17 cellular contexts compared by ENCODE assay signal in the genomic region with DNA sequence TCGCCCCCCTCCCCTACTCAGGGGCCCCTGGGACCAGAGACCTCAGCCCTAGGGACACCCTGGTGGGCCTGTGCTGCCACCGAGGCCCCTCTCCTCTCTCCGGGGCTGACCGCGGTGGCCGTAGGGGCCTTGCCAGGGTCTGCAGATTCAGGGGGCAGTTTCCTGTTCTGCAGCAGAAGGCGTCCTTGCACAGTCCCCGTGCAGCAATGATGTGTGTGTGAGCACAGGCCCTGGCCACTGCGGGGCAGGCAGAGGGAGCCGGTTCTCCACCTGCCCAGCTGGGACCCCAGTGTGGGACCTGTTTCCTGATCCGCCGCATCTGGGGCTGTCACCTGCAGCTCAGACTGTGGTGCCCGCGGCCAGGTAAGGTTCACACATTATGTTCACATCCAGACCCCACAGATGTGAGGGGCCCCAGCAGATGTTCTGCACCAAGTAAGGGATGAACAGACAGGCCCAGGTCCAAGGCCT.
DNase-seq lines count a peak whose midpoint lies in the region; ATAC-seq and TF ChIP-seq lines count a peak whose summit lies in the region.
"Had no signal": no experiment of that assay in that cellular context is flagged by ENCODE, and none has a peak within 500 bp of the region (broad histone marks: within the 10 kb centered on the region; RNA-seq: fewer than 3 reads in every experiment).

No MANE protein-coding gene starts in this region.

- no peak overlapping the region for H3K18ac ChIP-seq in H9 (ENCODE audit: insufficient read length, low read depth, low read length)

- no peaks in the 10 kb centered on the region for H3K79me1 ChIP-seq in H9 (ENCODE audit: insufficient read depth, low read depth, low read length, poor library complexity, severe bottlenecking)

- H2AFZ ChIP-seq in H9 (ENCODE audit: low read length) = no peak overlapping the region
- H2AFZ ChIP-seq: PC-9 had no signal

- no peaks in the 10 kb centered on the region for H3K27me3 ChIP-seq in H9 (ENCODE audit: insufficient read depth, low read length)
- H3K27me3 ChIP-seq: pancreas had no signal

- H2BK12ac ChIP-seq in H9 (ENCODE audit: insufficient read length, low read depth, low read length) = no peak overlapping the region

- TF ChIP-seq CTCF in H9 (conservative IDR thresholded peaks at IDR 0.05) (no peak; the same call in 2 of the 3 replicates), osteocyte (IDR thresholded peaks at IDR 0.05) (no peak)

- no peak for DNase-seq in T-helper 1 cell
- DNase-seq in H9 = peak; percentile 67
- DNase-seq in effector memory CD8-positive, alpha-beta T cell = no peak
- DNase-seq in osteocyte (ENCODE audit: extremely low spot score, unreplicated experiment) = no peak
- no peak for DNase-seq in iPS-NIHi7 (ENCODE audit: extremely low spot score)
- DNase-seq in T1000 (lab: John Stamatoyannopoulos, UW) = no peak
- no peak for DNase-seq in stimulated activated CD4-positive, alpha-beta T cell treated with anti-CD3 and anti-CD28 coated beads, Interleukin-4, amount 100 ng/mL, for 24 hours
- DNase-seq: activated CD4-positive, alpha-beta T cell treated with anti-CD3 and anti-CD28 coated beads, Interleukin-2, amount 10 ng/mL, durations not matched to agents 7 days and 5 days; activated naive CD4-positive, alpha-beta T cell; DMS 273 treated with DMSO at 0.1 percent for 48 hours; GDM1; NCI-H187 treated with DMSO at 0.1 percent for 48 hours; NCI-H2227 treated with DMSO at 0.1 percent for 48 hours; PC-9; upper lobe of left lung had no signal

- peak overlapping the region; percentile 10 for H3K27ac Mint-ChIP-seq in T-helper 1 cell treated with Interleukin-12 subunit alpha and Interleukin-12 subunit beta and Interleukin-4 antibody, amounts not matched to agents 30 μg/mL and 1 μg/mL, for 36 hours
- H3K27ac Mint-ChIP-seq in H9 (peak overlapping the region in 1 of 3 experiments; percentile 74; a peak in 2 of 7 replicates), osteocyte (ENCODE audit: unreplicated experiment) (peak overlapping the region; percentile 55)
- H3K27ac Mint-ChIP-seq in effector memory CD8-positive, alpha-beta T cell = peak overlapping the region; percentile 55 to 84
- H3K27ac Mint-ChIP-seq: activated CD4-positive, alpha-beta T cell treated with anti-CD3 and anti-CD28 coated beads, Interleukin-2, amount 10 ng/mL, durations not matched to agents 7 days and 5 days had no signal

- H4K5ac ChIP-seq in H9 (ENCODE audit: insufficient read length, low read depth, low read length) = no peak overlapping the region

- no peak for ATAC-seq in effector memory CD8-positive, alpha-beta T cell (replicated peaks)
- ATAC-seq: pancreas had no signal

- H3K4me1 Mint-ChIP-seq in T-helper 1 cell treated with Interleukin-12 subunit alpha and Interleukin-12 subunit beta and Interleukin-4 antibody, amounts not matched to agents 30 μg/mL and 1 μg/mL, for 36 hours (ENCODE audit: low read depth) = peaks cover 14% of the 10 kb centered on the region
- peaks cover 14 to 15% of the 10 kb centered on the region in 2 experiments for H3K4me1 Mint-ChIP-seq in H9
- peaks cover 14 to 34% of the 10 kb centered on the region in 2 donors for H3K4me1 Mint-ChIP-seq in effector memory CD8-positive, alpha-beta T cell (ENCODE audit: low read depth in 2 of 2)
- H3K4me1 Mint-ChIP-seq in osteocyte (ENCODE audit: unreplicated experiment) = peaks cover 40% of the 10 kb centered on the region

- H3K27me3 Mint-ChIP-seq in T-helper 1 cell treated with Interleukin-12 subunit alpha and Interleukin-12 subunit beta and Interleukin-4 antibody, amounts not matched to agents 30 μg/mL and 1 μg/mL, for 36 hours (ENCODE audit: low read depth) = peaks cover 4% of the 10 kb centered on the region
- no peaks in the 10 kb centered on the region for H3K27me3 Mint-ChIP-seq in H9 (ENCODE audit: low read depth)
- peaks cover 6 to 11% of the 10 kb centered on the region in 2 donors for H3K27me3 Mint-ChIP-seq in effector memory CD8-positive, alpha-beta T cell
- no peaks in the 10 kb centered on the region for H3K27me3 Mint-ChIP-seq in osteocyte (ENCODE audit: unreplicated experiment)

- H2AK5ac ChIP-seq in H9 (ENCODE audit: insufficient read length, low read length) = no peak overlapping the region

- H4K91ac ChIP-seq in H9 (ENCODE audit: insufficient read length, low read depth, low read length) = no peak overlapping the region

- no peak overlapping the region for H3K4ac ChIP-seq in H9 (ENCODE audit: low read depth, low read length)

- no peak overlapping the region for H3K4me3 Mint-ChIP-seq in T-helper 1 cell treated with Interleukin-12 subunit alpha and Interleukin-12 subunit beta and Interleukin-4 antibody, amounts not matched to agents 30 μg/mL and 1 μg/mL, for 36 hours
- H3K4me3 Mint-ChIP-seq in H9 (no peak overlapping the region), osteocyte (ENCODE audit: unreplicated experiment) (no peak overlapping the region)
- peak overlapping the region in 1 of 2 donors; percentile 12 for H3K4me3 Mint-ChIP-seq in effector memory CD8-positive, alpha-beta T cell
- H3K4me3 Mint-ChIP-seq: activated CD4-positive, alpha-beta T cell treated with anti-CD3 and anti-CD28 coated beads, Interleukin-2, amount 10 ng/mL, durations not matched to agents 7 days and 5 days had no signal

- no CpG with 5 or more reads among the region's 14 CpGs for WGBS in H9 (ENCODE audit: extremely low coverage, insufficient read length, low lambda C conversion rate)

- no peak overlapping the region for H3K4me2 ChIP-seq in H9 (ENCODE audit: insufficient read depth, insufficient read length, low read length)
- H3K4me2 ChIP-seq: PC-9 had no signal

- H3K27ac ChIP-seq in H9 (ENCODE audit: insufficient read length, low read depth, low read length) = no peak overlapping the region
- H3K27ac ChIP-seq: pancreas, PC-9, upper lobe of left lung had no signal

- H2BK5ac ChIP-seq in H9 (ENCODE audit: insufficient read length, low read length) = no peak overlapping the region

- H3K79me2 ChIP-seq in H9 (ENCODE audit: insufficient read depth, low read length) = no peaks in the 10 kb centered on the region

- no peak overlapping the region for H3K9ac ChIP-seq in H9 (ENCODE audit: extremely low read depth, insufficient read length, low read length)

- no peak overlapping the region for H3K14ac ChIP-seq in H9 (ENCODE audit: insufficient read depth, low read length)

- H3K9me3 ChIP-seq in H9 (ENCODE audit: control insufficient read depth, low read depth, low read length) = no peaks in the 10 kb centered on the region
- H3K9me3 ChIP-seq: pancreas, upper lobe of left lung had no signal

- H3K23ac ChIP-seq in H9 (ENCODE audit: insufficient read length, low read depth, low read length) = no peak overlapping the region

- H3T11ph ChIP-seq in H9 (ENCODE audit: low read length) = no peak overlapping the region

- no peaks in the 10 kb centered on the region for H3K4me1 ChIP-seq in H9 (ENCODE audit: insufficient read depth, low read length)

- H4K8ac ChIP-seq in H9 (replicated peaks; ENCODE audit: insufficient read length, low read depth, low read length) = no peak overlapping the region

- H3K56ac ChIP-seq in H9 (ENCODE audit: insufficient read length, low read depth, low read length) = no peak overlapping the region

- no peaks in the 10 kb centered on the region for H3K9me3 Mint-ChIP-seq in T-helper 1 cell treated with Interleukin-12 subunit alpha and Interleukin-12 subunit beta and Interleukin-4 antibody, amounts not matched to agents 30 μg/mL and 1 μg/mL, for 36 hours
- H3K9me3 Mint-ChIP-seq in H9 (no peaks in the 10 kb centered on the region), osteocyte (ENCODE audit: unreplicated experiment) (no peaks in the 10 kb centered on the region)
- H3K9me3 Mint-ChIP-seq in effector memory CD8-positive, alpha-beta T cell = no peaks in the 10 kb centered on the region
- H3K9me3 Mint-ChIP-seq: activated CD4-positive, alpha-beta T cell treated with anti-CD3 and anti-CD28 coated beads, Interleukin-2, amount 10 ng/mL, durations not matched to agents 7 days and 5 days had no signal

- no peaks in the 10 kb centered on the region for H4K20me1 ChIP-seq in H9 (ENCODE audit: control insufficient read depth, insufficient read depth, insufficient read length)

- H2BK15ac ChIP-seq in H9 (ENCODE audit: low read depth, low read length) = no peak overlapping the region

- H3K23me2 ChIP-seq in H9 (ENCODE audit: insufficient read length, low read depth, low read length, poor library complexity, severe bottlenecking) = no peaks in the 10 kb centered on the region

- peaks cover 5% of the 10 kb centered on the region for H3K36me3 Mint-ChIP-seq in T-helper 1 cell treated with Interleukin-12 subunit alpha and Interleukin-12 subunit beta and Interleukin-4 antibody, amounts not matched to agents 30 μg/mL and 1 μg/mL, for 36 hours (ENCODE audit: low read depth)
- no peaks in the 10 kb centered on the region for H3K36me3 Mint-ChIP-seq in H9 (ENCODE audit: insufficient read depth in 1 of 3, low read depth in 3 of 3)
- H3K36me3 Mint-ChIP-seq in effector memory CD8-positive, alpha-beta T cell (ENCODE audit: insufficient read depth) = peaks cover 11% of the 10 kb centered on the region
- no peaks in the 10 kb centered on the region for H3K36me3 Mint-ChIP-seq in osteocyte (ENCODE audit: unreplicated experiment)

- no peak overlapping the region for H2BK120ac ChIP-seq in H9 (ENCODE audit: low read depth, low read length, poor library complexity, severe bottlenecking)

- no peak overlapping the region for H2BK20ac ChIP-seq in H9 (ENCODE audit: low read depth, low read length, poor library complexity, severe bottlenecking)
